In genomic region chr5:96537386-96537785, GRCh38 we compare ENCODE assay signal across 9 cellular contexts.
DNase-seq lines count a peak whose midpoint lies in the region; TF ChIP-seq lines count a peak whose summit lies in the region.
"Had no signal": no experiment of that assay in that cellular context is flagged by ENCODE, and none has a peak within 500 bp of the region (broad histone marks: within the 10 kb centered on the region; RNA-seq: fewer than 3 reads in every experiment).

No MANE protein-coding gene starts in this region.

- no peak overlapping the region for H3K4ac ChIP-seq in neuronal stem cell (ENCODE audit: low read length)

- TF ChIP-seq CTCF in MM.1S (IDR thresholded peaks at IDR 0.05; ENCODE audit: low read length) (no peak), astrocyte of the cerebellum (IDR thresholded peaks at IDR 0.05; ENCODE audit: low read depth, low read length, missing control alignments) (no peak)

- no peaks in the 10 kb centered on the region for H3F3A ChIP-seq in MM.1S (ENCODE audit: insufficient read depth, low read length)

- H2BK15ac ChIP-seq in neuronal stem cell (ENCODE audit: low read length), result no peak overlapping the region

- H2AFZ ChIP-seq in MM.1S (ENCODE audit: low read length) (no peak overlapping the region), neuronal stem cell (ENCODE audit: low read length) (peak overlapping the region; percentile 18)

- H3K9ac ChIP-seq in MM.1S (ENCODE audit: low read length) (no peak overlapping the region), neuronal stem cell (ENCODE audit: low read depth, low read length, poor library complexity) (no peak overlapping the region)

- WGBS in neuronal stem cell (ENCODE audit: extremely low coverage in 2 of 2, insufficient read length in 2 of 2, insufficient replicate concordance in 1 of 2), 2 donors, result no CpG with 5 or more reads among the region's 3 CpGs

- no peak overlapping the region for H3K14ac ChIP-seq in neuronal stem cell (ENCODE audit: low read length)

- H2BK120ac ChIP-seq in neuronal stem cell (ENCODE audit: low read depth, low read length), result no peak overlapping the region

- H3K23ac ChIP-seq in neuronal stem cell (ENCODE audit: low read depth, low read length, poor library complexity), result no peak overlapping the region

- H3K9me3 ChIP-seq in MM.1S (replicated peaks; ENCODE audit: insufficient read depth, low read length) (no peaks in the 10 kb centered on the region), neuronal stem cell (replicated peaks in 1 of 2; ENCODE audit: control insufficient read depth in 2 of 2, insufficient read depth in 1 of 2, low read depth in 1 of 2, low read length in 2 of 2) (no peaks in the 10 kb centered on the region)

- H3K4me3 ChIP-seq in MM.1S (ENCODE audit: low read length) (no peak overlapping the region), astrocyte of the cerebellum (ENCODE audit: low read depth, low read length) (no peak overlapping the region), neuronal stem cell (ENCODE audit: low read length in 2 of 2) (no peak overlapping the region)

- H2BK12ac ChIP-seq in neuronal stem cell (ENCODE audit: low read length), result no peak overlapping the region

- H2BK5ac ChIP-seq in neuronal stem cell (ENCODE audit: low read length), result no peak overlapping the region

- H3K79me1 ChIP-seq in neuronal stem cell (ENCODE audit: low read depth, low read length), result no peaks in the 10 kb centered on the region

- no peaks in the 10 kb centered on the region for H3K27me3 ChIP-seq in MM.1S (replicated peaks; ENCODE audit: insufficient read depth, low read length)
- no peaks in the 10 kb centered on the region for H3K27me3 ChIP-seq in neuronal stem cell (ENCODE audit: control insufficient read depth in 3 of 3, insufficient read depth in 3 of 3, low read depth in 1 of 3, low read length in 3 of 3)

- in situ Hi-C loops in astrocyte of the cerebellum (cut with HindIII; ENCODE audit: low sequenced_read_pairs), result no loop called here

- H3K36me3 ChIP-seq in MM.1S (replicated peaks; ENCODE audit: insufficient read depth, low read length) (no peaks in the 10 kb centered on the region), neuronal stem cell (replicated peaks in 1 of 2; ENCODE audit: control insufficient read depth in 2 of 2, insufficient read depth in 2 of 2, low read length in 2 of 2) (no peaks in the 10 kb centered on the region)

- H3K4me2 ChIP-seq in MM.1S (ENCODE audit: low read depth, low read length), result no peak overlapping the region
- no peak overlapping the region for H3K4me2 ChIP-seq in neuronal stem cell (ENCODE audit: insufficient read depth, low read length, poor library complexity, severe bottlenecking)

- H3K9me2 ChIP-seq in MM.1S (replicated peaks; ENCODE audit: insufficient read depth, low read length), result no peaks in the 10 kb centered on the region

- peaks cover 3% of the 10 kb centered on the region; the same call in 1 of the 2 replicates for H3K4me1 ChIP-seq in MM.1S (ENCODE audit: low read length)
- H3K4me1 ChIP-seq in neuronal stem cell (ENCODE audit: control insufficient read depth in 2 of 2, insufficient read depth in 1 of 2, low read depth in 1 of 2, low read length in 2 of 2), result no peaks in the 10 kb centered on the region

- H4K91ac ChIP-seq in neuronal stem cell (ENCODE audit: low read depth, low read length, poor library complexity), result no peak overlapping the region

- DNase-seq in SIG-M5 treated with dmso at 0.1 percent for 504 hours (lab: John Stamatoyannopoulos, UW; ENCODE audit: unreplicated experiment) (peak; percentile 35), SIG-M5 (lab: John Stamatoyannopoulos, UW) (no peak), MM.1S (peak; percentile 44), astrocyte of the cerebellum (ENCODE audit: low read depth) (peak; percentile 16), neuronal stem cell (ENCODE audit: low spot score) (no peak), iPS-NIHi7 (ENCODE audit: extremely low spot score) (no peak), HT-29 (ENCODE audit: low spot score) (no peak), NCI-H1105 treated with DMSO at 0.1 percent for 48 hours (lab: John Stamatoyannopoulos, UW) (no peak)
- DNase-seq: NCI-H1694 treated with DMSO at 0.1 percent for 48 hours had no signal

- no peaks in the 10 kb centered on the region for H4K20me1 ChIP-seq in MM.1S (ENCODE audit: insufficient read depth, low read length)

- H3K27ac ChIP-seq in MM.1S (ENCODE audit: low read length), result no peak overlapping the region
- no peak overlapping the region for H3K27ac ChIP-seq in neuronal stem cell (replicated peaks; ENCODE audit: low read length)

- no peak overlapping the region for H3K18ac ChIP-seq in neuronal stem cell (ENCODE audit: low read length)

- H3K79me2 ChIP-seq in MM.1S (ENCODE audit: low read length), result no peaks in the 10 kb centered on the region

- H2AK5ac ChIP-seq in neuronal stem cell (ENCODE audit: low read depth, low read length), result no peak overlapping the region

- no peak overlapping the region for H4K8ac ChIP-seq in neuronal stem cell (ENCODE audit: low read depth, low read length)

Comparison
In these comparisons a context has a peak if more than half of its experiments do, and no peak if none do; other contexts are left out.
1. DNase-seq: peak in SIG-M5 treated with dmso at 0.1 percent for 504 hours (single experiment), MM.1S (single experiment) and astrocyte of the cerebellum (single experiment); none in SIG-M5 (single experiment), neuronal stem cell (single experiment), iPS-NIHi7 (single experiment), HT-29 (single experiment) and NCI-H1105 treated with DMSO at 0.1 percent for 48 hours (single experiment).